Comparison of ENCODE assay signal across 8 cellular contexts in the genomic region with DNA sequence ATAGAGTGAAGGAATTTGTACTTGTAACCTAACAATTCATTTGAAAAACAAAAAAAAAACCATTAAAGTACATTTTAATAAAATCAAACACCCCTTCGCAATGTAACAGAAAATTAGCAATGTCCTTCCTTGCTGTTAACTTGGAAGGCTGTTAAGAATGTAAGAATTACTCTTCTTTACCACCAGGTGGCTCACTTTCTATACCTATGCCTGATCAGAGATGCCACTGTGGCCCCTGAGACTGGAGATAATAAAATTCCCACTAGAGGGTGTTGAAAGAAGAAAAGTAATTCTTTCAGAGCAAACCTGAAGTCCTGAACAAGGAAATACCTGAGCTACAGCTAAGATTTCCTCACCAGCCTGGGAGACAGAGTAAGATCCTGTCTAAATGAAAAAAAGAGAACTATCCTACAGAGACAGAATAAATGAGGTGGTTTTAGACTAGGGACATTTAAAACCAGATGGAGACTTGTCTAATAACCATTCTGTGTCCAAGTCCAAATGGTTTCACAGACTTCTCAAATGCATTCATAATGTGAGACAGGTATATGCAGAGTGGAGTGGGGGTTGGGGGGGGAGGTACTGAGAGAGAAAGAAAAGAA.
DNase-seq lines count a peak whose midpoint lies in the region; ATAC-seq and TF ChIP-seq lines count a peak whose summit lies in the region.

No MANE protein-coding gene starts in this region.

- H3K4me3 Mint-ChIP-seq in stimulated activated naive CD8-positive, alpha-beta T cell treated with anti-CD3 and anti-CD28 coated beads, Interleukin-15, amount 100 ng/mL, for 72 hours: no peak overlapping the region
- H3K4me3 Mint-ChIP-seq in chondrocyte (ENCODE audit: unreplicated experiment): no peak overlapping the region

- H3K9me3 Mint-ChIP-seq in stimulated activated naive CD8-positive, alpha-beta T cell treated with anti-CD3 and anti-CD28 coated beads, Interleukin-15, amount 100 ng/mL, for 72 hours: no peaks in the 10 kb centered on the region
- H3K9me3 Mint-ChIP-seq in chondrocyte (ENCODE audit: low read depth): no peaks in the 10 kb centered on the region

- peak; percentile 93 for TF ChIP-seq CTCF in OCI-LY7 (conservative IDR thresholded peaks at IDR 0.05; ENCODE audit: low read length)
- TF ChIP-seq CTCF in chondrocyte (IDR thresholded peaks at IDR 0.05): peak; percentile 90
- peak; percentile 34 for TF ChIP-seq CTCF in mucosa of descending colon (IDR thresholded peaks at IDR 0.05)

- peak in 1 of 2 donors; percentile 7 for DNase-seq in stimulated activated naive CD8-positive, alpha-beta T cell treated with anti-CD3 and anti-CD28 coated beads, Interleukin-15, amount 100 ng/mL, for 72 hours
- DNase-seq in stimulated activated naive CD8-positive, alpha-beta T cell treated with anti-CD3 and anti-CD28 coated beads, Interleukin-15, Interleukin-2, amounts not matched to agents 100 U/mL and 50 U/mL, for 24 hours: no peak
- DNase-seq in OCI-LY7 (ENCODE audit: low spot score) (peak; percentile 74), chondrocyte (ENCODE audit: low spot score) (no peak), mucosa of descending colon (peak in 1 of 3 donors; percentile 6)

- CTCF ChIA-PET in OCI-LY7 (lab: Charles Lee; ENCODE audit: unreplicated experiment): no interaction called here

- no peak overlapping the region for H3K4me2 ChIP-seq in OCI-LY7 (ENCODE audit: low read length)

- H3K27ac ChIP-seq in OCI-LY7 (ENCODE audit: low read depth, low read length, poor library complexity, severe bottlenecking): no peak overlapping the region

- no peaks in the 10 kb centered on the region for H3K9me2 ChIP-seq in OCI-LY7 (ENCODE audit: insufficient read depth, low read length)

- intact Hi-C loops in OCI-LY7 (cut with micrococcal nuclease; ENCODE audit: unreplicated experiment) (loop anchor here (2.0 to 10.0 kb wide), 3 partner anchors 390 to 1050 kb away; no protein-coding TSS in a partner anchor), mucosa of descending colon (cut with DNase I, micrococcal nuclease) (no loop called here)

- H3K4me3 ChIP-seq in OCI-LY7 (ENCODE audit: low read depth, low read length, poor library complexity, severe bottlenecking): no peak overlapping the region
- H3K4me3 ChIP-seq in mucosa of descending colon: no peak overlapping the region

- no peaks in the 10 kb centered on the region for H3K4me1 ChIP-seq in OCI-LY7 (ENCODE audit: insufficient read depth, low read length, poor library complexity, severe bottlenecking)
- H3K4me1 ChIP-seq in mucosa of descending colon (ENCODE audit: low read depth): no peaks in the 10 kb centered on the region

- H3K4me1 Mint-ChIP-seq in stimulated activated naive CD8-positive, alpha-beta T cell treated with anti-CD3 and anti-CD28 coated beads, Interleukin-15, amount 100 ng/mL, for 72 hours: no peaks in the 10 kb centered on the region
- H3K4me1 Mint-ChIP-seq in chondrocyte (ENCODE audit: low read depth): peaks cover 2% of the 10 kb centered on the region

- no peak overlapping the region for H2AFZ ChIP-seq in OCI-LY7 (ENCODE audit: low read length)

- BruUV-seq in OCI-LY7 (replicated peaks; lab: Mats Ljungman, UMichigan): no TSS peak

- H3K9me3 ChIP-seq in OCI-LY7 (ENCODE audit: low read length): no peaks in the 10 kb centered on the region
- H3K9me3 ChIP-seq in mucosa of descending colon: no peaks in the 10 kb centered on the region

- ATAC-seq in stimulated activated naive CD8-positive, alpha-beta T cell treated with anti-CD3 and anti-CD28 coated beads, Interleukin-15, amount 100 ng/mL, for 72 hours: peak; percentile 72
- no peak for ATAC-seq in stimulated activated naive CD8-positive, alpha-beta T cell treated with anti-CD3 and anti-CD28 coated beads, Interleukin-15, Interleukin-2, amounts not matched to agents 100 U/mL and 50 U/mL, for 24 hours
- ATAC-seq in GM21515 (IDR thresholded peaks at IDR 0.05; ENCODE audit: unreplicated experiment) (peak; percentile 97), HG03571 (IDR thresholded peaks at IDR 0.05; ENCODE audit: unreplicated experiment) (peak; percentile 92), mucosa of descending colon (peak; percentile 54), esophagus mucosa (no peak)

- H4K20me1 ChIP-seq in OCI-LY7 (ENCODE audit: insufficient read depth, low read length): no peaks in the 10 kb centered on the region

- H3K27me3 Mint-ChIP-seq in stimulated activated naive CD8-positive, alpha-beta T cell treated with anti-CD3 and anti-CD28 coated beads, Interleukin-15, amount 100 ng/mL, for 72 hours: peaks cover 31% of the 10 kb centered on the region
- H3K27me3 Mint-ChIP-seq in chondrocyte (ENCODE audit: low read depth): peaks cover 28% of the 10 kb centered on the region

- H3K27ac Mint-ChIP-seq in stimulated activated naive CD8-positive, alpha-beta T cell treated with anti-CD3 and anti-CD28 coated beads, Interleukin-15, amount 100 ng/mL, for 72 hours: no peak overlapping the region
- H3K27ac Mint-ChIP-seq in chondrocyte (ENCODE audit: unreplicated experiment): no peak overlapping the region

- POLR2A ChIA-PET in OCI-LY7 (lab: Charles Lee): interaction anchor here (0.7 kb wide), 1 partner anchor 1124 kb away, joined by 3 read pairs; no protein-coding TSS in a partner anchor

- H3K36me3 ChIP-seq in OCI-LY7 (ENCODE audit: insufficient read depth, low read length): no peaks in the 10 kb centered on the region
- no peaks in the 10 kb centered on the region for H3K36me3 ChIP-seq in mucosa of descending colon (ENCODE audit: low read depth)

- H3K79me2 ChIP-seq in OCI-LY7 (ENCODE audit: insufficient read depth, low read depth, low read length): no peaks in the 10 kb centered on the region

- H3K36me3 Mint-ChIP-seq in chondrocyte (ENCODE audit: low read depth): no peaks in the 10 kb centered on the region

Comparison
In these comparisons a context has a peak if more than half of its experiments do, and no peak if none do; other contexts are left out.
1. ATAC-seq: peak in stimulated activated naive CD8-positive, alpha-beta T cell treated with anti-CD3 and anti-CD28 coated beads, Interleukin-15, amount 100 ng/mL, for 72 hours (single experiment), GM21515 (single experiment), HG03571 (single experiment) and mucosa of descending colon (single experiment); none in stimulated activated naive CD8-positive, alpha-beta T cell treated with anti-CD3 and anti-CD28 coated beads, Interleukin-15, Interleukin-2, amounts not matched to agents 100 U/mL and 50 U/mL, for 24 hours (single experiment) and esophagus mucosa (single experiment).
2. CTCF ChIP-seq: peak in every context shown above with its lines; median percentile 93 in OCI-LY7; 90 in chondrocyte; 34 in mucosa of descending colon.